In the genomic region with DNA sequence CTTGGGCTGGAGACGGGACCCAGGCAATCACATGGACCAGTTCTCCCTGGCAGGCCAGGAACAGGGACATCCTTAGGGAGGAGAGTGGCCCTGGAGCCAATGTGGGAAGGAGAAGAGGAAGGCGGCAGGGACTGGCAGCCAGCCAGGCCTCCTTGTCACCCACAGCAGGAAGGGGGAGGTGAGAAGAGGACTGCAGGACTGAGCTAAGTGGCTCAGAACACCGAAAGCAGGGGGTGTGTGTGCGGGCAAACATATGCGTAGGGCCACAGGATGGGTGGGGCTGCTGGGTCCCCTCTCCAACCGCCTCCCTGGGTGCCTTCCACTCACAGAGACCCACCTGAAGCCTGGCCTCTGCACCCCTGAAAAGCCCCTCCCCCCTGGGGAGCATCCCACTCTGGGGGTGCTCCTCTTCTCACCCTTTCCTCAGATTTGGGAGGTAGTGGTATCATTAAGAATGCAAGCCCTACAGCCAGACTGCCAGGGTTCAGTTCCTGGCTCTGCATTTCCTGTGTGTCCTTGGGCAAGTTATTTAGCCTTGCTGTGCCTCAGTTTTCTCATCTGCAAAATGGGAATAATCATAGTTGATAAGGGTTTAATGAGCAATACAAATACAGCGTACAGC, we compare ENCODE assay signal across 1 cellular context.
TF ChIP-seq lines count a peak whose summit lies in the region.

No MANE protein-coding gene starts in this region.

TF ChIP-seq in GM12878, 131 proteins besides CTCF, POLR2A, EP300 and RAD21 (continued from another document):
- TF ChIP-seq ATF2 (IDR thresholded peaks at IDR 0.05; ENCODE audit: low read length) (no peak), PML (IDR thresholded peaks at IDR 0.05; ENCODE audit: low read length) (no peak), MEF2B (IDR thresholded peaks at IDR 0.05; ENCODE audit: partially characterized antibody, poor library complexity, severe bottlenecking) (no peak), HDGF (IDR thresholded peaks at IDR 0.05) (peak; percentile 79), BHLHE40 (IDR thresholded peaks at IDR 0.05; ENCODE audit: borderline replicate concordance in 1 of 2, low read depth in 2 of 2, low read length in 1 of 2) (peak; percentile 11 to 70; a peak in 1 of 4 replicates), EED (IDR thresholded peaks at IDR 0.05; ENCODE audit: low read depth) (peak; percentile 46; the same call in 1 of the 2 replicates), SMAD5 (IDR thresholded peaks at IDR 0.05; ENCODE audit: low read depth) (no peak), EGR1 (IDR thresholded peaks at IDR 0.05; ENCODE audit: borderline replicate concordance in 1 of 2, low read depth in 2 of 2, low read length in 2 of 2) (peak in 1 of 2 experiments; percentile 29; a peak in 1 of 3 replicates)
